ENCODE assay signal across 33 cellular contexts in genomic region chr17:14901376-14901775, GRCh38.
"Had no signal": no experiment of that assay in that cellular context is flagged by ENCODE, and none has a peak within 500 bp of the region (broad histone marks: within the 10 kb centered on the region; RNA-seq: fewer than 3 reads in every experiment).

No MANE protein-coding gene starts in this region.

- H3K27ac ChIP-seq: KMS-11 had no signal

- H3K4me3 ChIP-seq: MG63 had no signal

- H3K9me3 ChIP-seq: MG63 had no signal

- H3K27me3 ChIP-seq: MG63 had no signal

- H3K36me3 ChIP-seq: MG63 had no signal

- H3K4me2 ChIP-seq: KMS-11 had no signal

- DNase-seq: Karpas-422, Kasumi-1, MG63, MM.1S, MV-4-11, NCI-H1048, NCI-H1092, NCI-H1092 treated with DMSO at 0.1 percent for 48 hours, NCI-H1105, NCI-H1105 treated with DMSO at 0.1 percent for 48 hours, NCI-H1417, NCI-H1417 treated with DMSO at 0.1 percent for 48 hours, NCI-H1436, NCI-H1436 treated with DMSO at 0.1 percent for 48 hours, NCI-H146, NCI-H1694, NCI-H1694 treated with DMSO at 0.1 percent for 48 hours, NCI-H187, NCI-H187 treated with DMSO at 0.1 percent for 48 hours, NCI-H2029, NCI-H2029 treated with DMSO at 0.1 percent for 48 hours, NCI-H2081, NCI-H2081 treated with DMSO at 0.1 percent for 48 hours, NCI-H2107, NCI-H2171, NCI-H2171 treated with DMSO at 0.1 percent for 48 hours, NCI-H2227 treated with DMSO at 0.1 percent for 48 hours, NCI-H226, NCI-H345, NCI-H446, NCI-H446 treated with DMSO at 0.1 percent for 48 hours, NCI-H510A had no signal
